Comparison of ENCODE assay signal across 1 cellular context in genomic region chr10:126599949-126600627, GRCh38.
TF ChIP-seq lines count a peak whose summit lies in the region.

No MANE protein-coding gene starts in this region.

TF ChIP-seq in WTC11, 78 proteins besides CTCF, POLR2A, EP300 and RAD21:
- no peak for TF ChIP-seq RELA (CRISPR knock-in tag; IDR thresholded peaks at IDR 0.05; ENCODE audit: borderline replicate concordance)
- 0 out of 2 replicates have a peak, but pooled peaks have one; percentile 18 for TF ChIP-seq USF2 (CRISPR knock-in tag; IDR thresholded peaks at IDR 0.05)
